In genomic region chr7:32034052-32034451, GRCh38 we compare ENCODE assay signal across 26 cellular contexts. TPM values are rescaled to one million over a fixed set of nuclear protein-coding genes. Genes with fewer than 3 reads are reported as not detected.
DNase-seq lines count a peak whose midpoint lies in the region; ATAC-seq, FAIRE-seq and TF ChIP-seq lines count a peak whose summit lies in the region.
"Had no signal": no experiment of that assay in that cellular context is flagged by ENCODE, and none has a peak within 500 bp of the region (broad histone marks: within the 10 kb centered on the region; RNA-seq: fewer than 3 reads in every experiment).

No MANE protein-coding gene starts in this region.

- intact Hi-C loops in left ventricle myocardium inferior (cut with micrococcal nuclease) (no loop called here), heart right ventricle (cut with DNase I) (loop anchor here in 1 of 10 donors (10.0 kb wide), 1 partner anchor 249 kb away; no protein-coding TSS in a partner anchor)

- H3K36me3 ChIP-seq in left ventricle myocardium inferior: no peaks in the 10 kb centered on the region
- H3K36me3 ChIP-seq in heart right ventricle: no peaks in the 10 kb centered on the region
- no peaks in the 10 kb centered on the region for H3K36me3 ChIP-seq in neuronal stem cell (replicated peaks in 1 of 2; ENCODE audit: control insufficient read depth in 2 of 2, insufficient read depth in 2 of 2, low read length in 2 of 2)
- H3K36me3 ChIP-seq: BLaER1, HAP-1, thoracic aorta had no signal

- H3K9me3 ChIP-seq in left ventricle myocardium inferior (replicated peaks): no peaks in the 10 kb centered on the region
- H3K9me3 ChIP-seq in heart right ventricle: no peaks in the 10 kb centered on the region
- no peaks in the 10 kb centered on the region for H3K9me3 ChIP-seq in neuronal stem cell (replicated peaks in 1 of 2; ENCODE audit: control insufficient read depth in 2 of 2, insufficient read depth in 1 of 2, low read depth in 1 of 2, low read length in 2 of 2)
- H3K9me3 ChIP-seq: BLaER1, HAP-1, thoracic aorta had no signal

- H2AFZ ChIP-seq in neuronal stem cell (ENCODE audit: low read length): no peak overlapping the region

- H3K9ac ChIP-seq in neuronal stem cell (ENCODE audit: low read depth, low read length, poor library complexity): no peak overlapping the region
- H3K9ac ChIP-seq: BLaER1 had no signal

- no peak overlapping the region for H3K4me2 ChIP-seq in neuronal stem cell (ENCODE audit: insufficient read depth, low read length, poor library complexity, severe bottlenecking)
- H3K4me2 ChIP-seq: BLaER1 had no signal

- FAIRE-seq in HTR-8/SVneo (lab: Jason Lieb, UNC): no peak
- FAIRE-seq: A204.1, astrocyte, kidney had no signal

- no peak overlapping the region for H3K18ac ChIP-seq in neuronal stem cell (ENCODE audit: low read length)

- H3K27ac ChIP-seq in left ventricle myocardium inferior (replicated peaks): peak overlapping the region; percentile 60
- H3K27ac ChIP-seq in heart right ventricle: peak overlapping the region in 1 of 10 donors; percentile 15
- no peak overlapping the region for H3K27ac ChIP-seq in foreskin keratinocyte
- H3K27ac ChIP-seq in neuronal stem cell (replicated peaks; ENCODE audit: low read length): no peak overlapping the region
- no peak overlapping the region for H3K27ac ChIP-seq in caudate nucleus (ENCODE audit: low read depth, low read length)
- H3K27ac ChIP-seq: BLaER1, HL-60, thoracic aorta had no signal

- ATAC-seq in heart right ventricle: no peak
- ATAC-seq in foreskin keratinocyte: peak; percentile 86
- ATAC-seq: activated CD8-positive, alpha-beta T cell treated with anti-CD3 and anti-CD28 coated beads for 36 hours; activated T-cell treated with anti-CD3 and anti-CD28 coated beads, Interleukin-2, amount 50 U/mL, for 4 hours; effector memory CD8-positive, alpha-beta T cell; T-cell had no signal

- no peaks in the 10 kb centered on the region for H3K79me1 ChIP-seq in neuronal stem cell (ENCODE audit: low read depth, low read length)

- H3K4ac ChIP-seq in neuronal stem cell (ENCODE audit: low read length): no peak overlapping the region

- H2BK12ac ChIP-seq in neuronal stem cell (ENCODE audit: low read length): no peak overlapping the region

- no peak overlapping the region for H2BK120ac ChIP-seq in neuronal stem cell (ENCODE audit: low read depth, low read length)

- no peaks in the 10 kb centered on the region for H3K27me3 ChIP-seq in left ventricle myocardium inferior (ENCODE audit: low read depth)
- H3K27me3 ChIP-seq in heart right ventricle: no peaks in the 10 kb centered on the region
- H3K27me3 ChIP-seq in foreskin keratinocyte: no peaks in the 10 kb centered on the region
- no peaks in the 10 kb centered on the region for H3K27me3 ChIP-seq in neuronal stem cell (ENCODE audit: control insufficient read depth in 3 of 3, insufficient read depth in 3 of 3, low read depth in 1 of 3, low read length in 3 of 3)
- H3K27me3 ChIP-seq: BLaER1 had no signal

- peaks cover 87% of the 10 kb centered on the region for H3K4me1 ChIP-seq in left ventricle myocardium inferior
- H3K4me1 ChIP-seq in heart right ventricle: peaks cover 0 to 68% (median 40%) of the 10 kb centered on the region in 9 donors
- peaks cover 33% of the 10 kb centered on the region for H3K4me1 ChIP-seq in foreskin keratinocyte
- no peaks in the 10 kb centered on the region for H3K4me1 ChIP-seq in neuronal stem cell (ENCODE audit: control insufficient read depth in 2 of 2, insufficient read depth in 1 of 2, low read depth in 1 of 2, low read length in 2 of 2)
- H3K4me1 ChIP-seq: BLaER1, HAP-1 had no signal

- H2BK15ac ChIP-seq in neuronal stem cell (ENCODE audit: low read length): no peak overlapping the region

- no peak overlapping the region for H3K23ac ChIP-seq in neuronal stem cell (ENCODE audit: low read depth, low read length, poor library complexity)

- DNase-seq in left ventricle myocardium inferior (no peak), heart right ventricle (no peak), NCI-H526 (lab: John Stamatoyannopoulos, UW) (peak; percentile 69 to 81), foreskin keratinocyte (peak; percentile 68 to 90), NCI-H345 treated with DMSO at 0.1 percent for 48 hours (lab: John Stamatoyannopoulos, UW; ENCODE audit: unreplicated experiment) (no peak), neuronal stem cell (ENCODE audit: low spot score) (no peak), caudate nucleus (lab: John Stamatoyannopoulos, UW) (no peak), HTR-8/SVneo (ENCODE audit: insufficient read length, low spot score) (no peak)
- DNase-seq: activated CD8-positive, alpha-beta T cell treated with anti-CD3 and anti-CD28 coated beads for 36 hours; activated naive CD4-positive, alpha-beta T cell treated with anti-CD3 and anti-CD28 coated beads, Interleukin-2, amount 50 U/mL, for 16 hours; activated T-cell treated with anti-CD3 and anti-CD28 coated beads, Interleukin-2, amount 50 U/mL, for 4 hours; DND-41; effector memory CD8-positive, alpha-beta T cell; head of caudate nucleus; kidney; NCI-H2171; retina; Right ventricle myocardium superior; stimulated activated CD4-positive, alpha-beta T cell treated with anti-CD3 and anti-CD28 coated beads, Interleukin-12 subunit alpha, Interleukin-12 subunit beta, amount 100 ng/mL, for 4 hours; T-cell had no signal

- no peak for TF ChIP-seq CTCF in left ventricle myocardium inferior (IDR thresholded peaks at IDR 0.05; ENCODE audit: borderline replicate concordance)
- TF ChIP-seq CTCF in heart right ventricle (IDR thresholded peaks at IDR 0.05): no peak
- peak; percentile 58 for TF ChIP-seq CTCF in foreskin keratinocyte (conservative IDR thresholded peaks at IDR 0.05)

- H2BK5ac ChIP-seq in neuronal stem cell (ENCODE audit: low read length): no peak overlapping the region

- H3K14ac ChIP-seq in neuronal stem cell (ENCODE audit: low read length): no peak overlapping the region

- no peak overlapping the region for H3K4me3 ChIP-seq in left ventricle myocardium inferior
- no peak overlapping the region for H3K4me3 ChIP-seq in heart right ventricle
- H3K4me3 ChIP-seq in neuronal stem cell (ENCODE audit: low read length in 2 of 2): no peak overlapping the region
- H3K4me3 ChIP-seq: BLaER1, HAP-1, thoracic aorta had no signal

- H4K91ac ChIP-seq in neuronal stem cell (ENCODE audit: low read depth, low read length, poor library complexity): no peak overlapping the region

- H2AK5ac ChIP-seq in neuronal stem cell (ENCODE audit: low read depth, low read length): no peak overlapping the region

- 78 to 81% methylated on average over 2 of the region's 2 CpGs for WGBS in heart right ventricle, 2 donors
- no CpG with 5 or more reads among the region's 2 CpGs for WGBS in neuronal stem cell (ENCODE audit: extremely low coverage in 2 of 2, insufficient read length in 2 of 2, insufficient replicate concordance in 1 of 2), 2 donors

- no peak overlapping the region for H4K8ac ChIP-seq in neuronal stem cell (ENCODE audit: low read depth, low read length)

RNA-seq across cellular contexts. Expression of gene PDE1C, which starts 36.2 kb away (rescaled TPM):
- total RNA-seq in left ventricle myocardium inferior: 207 TPM
- 100 to 1,000 TPM; 124 to 315 (median 197) TPM for total RNA-seq in heart right ventricle
- 10 to 100 TPM; 11.7 to 67.7 TPM for polyA plus RNA-seq in heart right ventricle
- 18.5 and 31.5 TPM in 2 replicates for total RNA-seq in foreskin keratinocyte
- 4.2 and 5.3 TPM in 2 replicates for polyA plus RNA-seq in foreskin keratinocyte
- polyA plus RNA-seq in neuronal stem cell (2013, experiment 1 of 2): 0.36 TPM
- 0.36 TPM for polyA plus RNA-seq in neuronal stem cell (2013, experiment 2 of 2)
- total RNA-seq: activated CD8-positive, alpha-beta T cell treated with anti-CD3 and anti-CD28 coated beads for 36 hours; activated T-cell treated with anti-CD3 and anti-CD28 coated beads, Interleukin-2, amount 50 U/mL, for 4 hours; T-cell had no signal

Comparison
In these comparisons a context has a peak if more than half of its experiments do, and no peak if none do; other contexts are left out.
1. DNase-seq: peak in NCI-H526 (2 of 2) and foreskin keratinocyte (2 of 2); none in left ventricle myocardium inferior (single experiment), heart right ventricle (0 of 2), NCI-H345 treated with DMSO at 0.1 percent for 48 hours (single experiment), neuronal stem cell (single experiment), caudate nucleus (0 of 61) and HTR-8/SVneo (single experiment).